In the genomic region with DNA sequence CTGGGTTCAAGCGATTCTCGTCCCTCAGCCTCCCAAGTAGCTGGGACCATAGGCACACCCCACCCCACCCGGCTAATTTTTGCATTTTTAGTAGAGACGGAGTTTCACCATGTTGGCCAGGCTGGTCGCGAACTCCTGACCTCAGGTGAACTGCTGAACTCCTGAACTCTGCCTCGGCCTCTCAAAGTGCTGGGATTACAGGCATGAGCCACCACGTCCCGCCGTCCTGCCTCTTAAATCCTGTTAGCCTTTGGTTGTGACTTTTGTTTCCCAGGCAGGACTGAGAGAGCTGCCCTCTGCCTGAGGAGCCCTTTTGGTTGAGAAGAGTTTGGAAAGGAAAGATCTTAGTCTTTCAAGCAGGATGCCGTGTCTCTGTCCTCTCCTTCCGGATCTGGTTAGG, we compare ENCODE assay signal across 19 cellular contexts. TPM values are rescaled to one million over a fixed set of nuclear protein-coding genes. Genes with fewer than 3 reads are reported as not detected.
DNase-seq lines count a peak whose midpoint lies in the region; TF ChIP-seq lines count a peak whose summit lies in the region.
"Had no signal": no experiment of that assay in that cellular context is flagged by ENCODE, and none has a peak within 500 bp of the region (broad histone marks: within the 10 kb centered on the region; RNA-seq: fewer than 3 reads in every experiment).

No MANE protein-coding gene starts in this region.

- peak overlapping the region; percentile 62 for H3K27ac Mint-ChIP-seq in neural crest cell (ENCODE audit: unreplicated experiment)
- H3K27ac Mint-ChIP-seq: CD4-positive, CD25-positive, alpha-beta regulatory T cell; CD8-positive, alpha-beta T cell had no signal

- no peaks in the 10 kb centered on the region for H3K36me3 Mint-ChIP-seq in neural crest cell (ENCODE audit: low read depth)
- H3K36me3 Mint-ChIP-seq: CD4-positive, CD25-positive, alpha-beta regulatory T cell; CD8-positive, alpha-beta T cell had no signal

- no peak overlapping the region for H3K4me3 Mint-ChIP-seq in neural crest cell
- H3K4me3 Mint-ChIP-seq: CD4-positive, CD25-positive, alpha-beta regulatory T cell; CD8-positive, alpha-beta T cell had no signal

- no peak overlapping the region for H2AK5ac ChIP-seq in mesenchymal stem cell (ENCODE audit: low read length, severe bottlenecking)

- H3K9me3 ChIP-seq in WERI-Rb-1 (ENCODE audit: severe bottlenecking) (no peaks in the 10 kb centered on the region), mesenchymal stem cell (ENCODE audit: control insufficient read depth, low read length) (no peaks in the 10 kb centered on the region)
- H3K9me3 ChIP-seq: A549, BLaER1, Caco-2 had no signal

- DNase-seq in NCI-H82 (lab: John Stamatoyannopoulos, UW) (peak; percentile 71), WERI-Rb-1 (peak; percentile 75), neural crest cell (ENCODE audit: low read depth, low spot score) (no peak), AG08396 (ENCODE audit: low spot score) (no peak), H4 (ENCODE audit: low spot score) (no peak), mesenchymal stem cell (no peak)
- DNase-seq: 8988T; ACHN; Caco-2; CD4-positive, CD25-positive, alpha-beta regulatory T cell; CD8-positive, alpha-beta T cell; DMS153; DND-41; GOT3; H7; HCEC 1CT had no signal

- H2BK120ac ChIP-seq in mesenchymal stem cell (ENCODE audit: low read depth, low read length): no peak overlapping the region

- WGBS in mesenchymal stem cell: 79% methylated on average over 12 of the region's 12 CpGs

- no peak overlapping the region for H3K14ac ChIP-seq in mesenchymal stem cell (ENCODE audit: low read length in 2 of 2)

- TF ChIP-seq CTCF in WERI-Rb-1 (IDR thresholded peaks at IDR 0.05; ENCODE audit: low read depth, low read length) (no peak), neural crest cell (conservative IDR thresholded peaks at IDR 0.05) (no peak)

- peaks cover 5% of the 10 kb centered on the region for H3K9me3 Mint-ChIP-seq in neural crest cell
- H3K9me3 Mint-ChIP-seq: CD4-positive, CD25-positive, alpha-beta regulatory T cell; CD8-positive, alpha-beta T cell had no signal

- H3K4ac ChIP-seq in mesenchymal stem cell (ENCODE audit: low read depth in 1 of 2, low read length in 2 of 2): no peak overlapping the region

- H4K8ac ChIP-seq in mesenchymal stem cell (ENCODE audit: low read length): no peak overlapping the region

- H2BK15ac ChIP-seq in mesenchymal stem cell (ENCODE audit: low read depth, poor library complexity, severe bottlenecking): no peak overlapping the region

- no peaks in the 10 kb centered on the region for H3K36me3 ChIP-seq in WERI-Rb-1
- H3K36me3 ChIP-seq in mesenchymal stem cell (ENCODE audit: control insufficient read depth in 1 of 2, insufficient read depth in 2 of 2, low read depth in 1 of 2, low read length in 2 of 2): no peaks in the 10 kb centered on the region
- H3K36me3 ChIP-seq: BLaER1 had no signal

- H3K27me3 ChIP-seq in WERI-Rb-1 (ENCODE audit: insufficient read depth, low read depth, severe bottlenecking) (no peaks in the 10 kb centered on the region), mesenchymal stem cell (ENCODE audit: control insufficient read depth in 1 of 2, insufficient read depth in 1 of 2, low read length in 2 of 2) (no peaks in the 10 kb centered on the region)
- H3K27me3 ChIP-seq: BLaER1 had no signal

- H3K23ac ChIP-seq in mesenchymal stem cell (ENCODE audit: low read length in 2 of 2): no peak overlapping the region

- H3K4me2 ChIP-seq in mesenchymal stem cell (ENCODE audit: low read length, poor library complexity, severe bottlenecking): no peak overlapping the region
- H3K4me2 ChIP-seq: A549, BLaER1 had no signal

- H3K27me3 Mint-ChIP-seq in neural crest cell (ENCODE audit: low read depth): peaks cover 2% of the 10 kb centered on the region
- H3K27me3 Mint-ChIP-seq: CD4-positive, CD25-positive, alpha-beta regulatory T cell had no signal

- no peak overlapping the region for H3K9ac ChIP-seq in mesenchymal stem cell (ENCODE audit: low read length)
- H3K9ac ChIP-seq: BLaER1 had no signal

- H2BK5ac ChIP-seq in mesenchymal stem cell (ENCODE audit: low read depth, low read length, poor library complexity, severe bottlenecking): no peak overlapping the region

- no peak overlapping the region for H2AFZ ChIP-seq in mesenchymal stem cell (ENCODE audit: low read depth, low read length)

- no peak overlapping the region for H3K4me3 ChIP-seq in WERI-Rb-1 (ENCODE audit: low read depth, low read length)
- no peak overlapping the region for H3K4me3 ChIP-seq in mesenchymal stem cell (ENCODE audit: insufficient read depth in 1 of 2, low read depth in 1 of 2, low read length in 2 of 2)
- H3K4me3 ChIP-seq: A549, BLaER1 had no signal

- no peak overlapping the region for H4K91ac ChIP-seq in mesenchymal stem cell (ENCODE audit: low read length)

- no peaks in the 10 kb centered on the region for H3K79me1 ChIP-seq in mesenchymal stem cell (replicated peaks; ENCODE audit: low read length, poor library complexity, severe bottlenecking)

- H3K27ac ChIP-seq in WERI-Rb-1 (peak overlapping the region; percentile 55), mesenchymal stem cell (ENCODE audit: low read length, poor library complexity, severe bottlenecking) (no peak overlapping the region)
- H3K27ac ChIP-seq: A549, BLaER1, C4-2B had no signal

- no peaks in the 10 kb centered on the region for H3K4me1 ChIP-seq in mesenchymal stem cell (ENCODE audit: control insufficient read depth, insufficient read depth, low read depth, low read length)
- H3K4me1 ChIP-seq: A549, Caco-2 had no signal

- peaks cover 42% of the 10 kb centered on the region for H3K4me1 Mint-ChIP-seq in neural crest cell
- H3K4me1 Mint-ChIP-seq: CD4-positive, CD25-positive, alpha-beta regulatory T cell had no signal

- no peak overlapping the region for H2BK12ac ChIP-seq in mesenchymal stem cell (ENCODE audit: low read length in 2 of 2)

- H3K18ac ChIP-seq in mesenchymal stem cell (ENCODE audit: low read depth in 1 of 2, low read length in 2 of 2): no peak overlapping the region

RNA-seq across cellular contexts. Expression of a gene that starts 59.3 kb away (rescaled TPM):
- 36.8 and 39.6 TPM in 2 replicates for total RNA-seq in neural crest cell
- total RNA-seq in H4 (2014; rRNA removed; shearing (Covaris generic)): 46.3 and 49.3 TPM in 2 replicates
- 23.5 TPM for polyA plus RNA-seq in mesenchymal stem cell (2013, experiment 1 of 2)
- 24.0 TPM for polyA plus RNA-seq in mesenchymal stem cell (2013, experiment 2 of 2)

Comparison
In these comparisons a context has a peak if more than half of its experiments do, and no peak if none do; other contexts are left out.
1. DNase-seq: peak in NCI-H82 (single experiment) and WERI-Rb-1 (single experiment); none in neural crest cell (single experiment), AG08396 (single experiment), H4 (single experiment) and mesenchymal stem cell (single experiment).